Comparison of ENCODE assay signal across 12 cellular contexts in genomic region chr1:232574867-232575523, GRCh38. TPM values are rescaled to one million over a fixed set of nuclear protein-coding genes. Genes with fewer than 3 reads are reported as not detected.
DNase-seq lines count a peak whose midpoint lies in the region; ATAC-seq and TF ChIP-seq lines count a peak whose summit lies in the region.
"Had no signal": no experiment of that assay in that cellular context is flagged by ENCODE, and none has a peak within 500 bp of the region (broad histone marks: within the 10 kb centered on the region; RNA-seq: fewer than 3 reads in every experiment).

No MANE protein-coding gene starts in this region.

- no peaks in the 10 kb centered on the region for H3K27me3 Mint-ChIP-seq in activated T-cell treated with anti-CD3 and anti-CD28 coated beads, Interleukin-2, amount 50 U/mL, for 72 hours (ENCODE audit: low read depth)
- H3K27me3 Mint-ChIP-seq in chondrocyte (ENCODE audit: low read depth) (no peaks in the 10 kb centered on the region), type B pancreatic cell (no peaks in the 10 kb centered on the region)

- ATAC-seq in activated T-cell treated with anti-CD3 and anti-CD28 coated beads, Interleukin-2, amount 50 U/mL, for 72 hours (replicated peaks in 1 of 2): peak in 1 of 2 donors; percentile 48
- peak; percentile 57 for ATAC-seq in left lung
- ATAC-seq: activated T-cell treated with anti-CD3 and anti-CD28 coated beads, Interleukin-2, amount 50 U/mL, for 4 hours had no signal

- H3K36me3 Mint-ChIP-seq in activated T-cell treated with anti-CD3 and anti-CD28 coated beads, Interleukin-2, amount 50 U/mL, for 72 hours (ENCODE audit: insufficient read depth in 2 of 2): peaks cover 1% of the 10 kb centered on the region in 2 donors
- H3K36me3 Mint-ChIP-seq in chondrocyte (ENCODE audit: low read depth) (peaks cover 2% of the 10 kb centered on the region), type B pancreatic cell (peaks cover 10% of the 10 kb centered on the region)

- no peak overlapping the region for H3K4me3 ChIP-seq in left lung

- no peaks in the 10 kb centered on the region for H3K36me3 ChIP-seq in left lung

- no peak for TF ChIP-seq CTCF in chondrocyte (IDR thresholded peaks at IDR 0.05)
- TF ChIP-seq CTCF in left lung (IDR thresholded peaks at IDR 0.05): no peak
- TF ChIP-seq CTCF in type B pancreatic cell (conservative IDR thresholded peaks at IDR 0.05): no peak

- H3K9me3 ChIP-seq in left lung: no peaks in the 10 kb centered on the region

- DNase-seq in activated T-cell treated with anti-CD3 and anti-CD28 coated beads, Interleukin-2, amount 50 U/mL, for 72 hours: no peak
- no peak for DNase-seq in activated T-cell treated with anti-CD3 and anti-CD28 coated beads, Interleukin-2, amount 50 U/mL, for 1 hour
- DNase-seq in chondrocyte (ENCODE audit: low spot score) (no peak), left lung (no peak), type B pancreatic cell (ENCODE audit: extremely low spot score, unreplicated experiment) (no peak), NCI-H2081 (lab: John Stamatoyannopoulos, UW) (no peak), anterior cingulate cortex (lab: John Stamatoyannopoulos, UW) (no peak)
- DNase-seq in activated CD4-positive, alpha-beta T cell treated with anti-CD3 and anti-CD28 coated beads, Interleukin-2, amount 50 U/mL, for 1 hour: no peak
- DNase-seq: activated T-cell treated with anti-CD3 and anti-CD28 coated beads, Interleukin-2, amount 50 U/mL, for 4 hours; NCI-H1417 treated with DMSO at 0.1 percent for 48 hours; stimulated activated CD4-positive, alpha-beta T cell treated with anti-CD3 and anti-CD28 coated beads, Interleukin-4, amount 100 ng/mL, for 4 hours had no signal

- no peaks in the 10 kb centered on the region for H3K27me3 ChIP-seq in left lung

- H3K9me3 Mint-ChIP-seq in activated T-cell treated with anti-CD3 and anti-CD28 coated beads, Interleukin-2, amount 50 U/mL, for 72 hours: peaks cover 0 to 3% of the 10 kb centered on the region in 2 donors
- H3K9me3 Mint-ChIP-seq in chondrocyte (ENCODE audit: low read depth) (no peaks in the 10 kb centered on the region), type B pancreatic cell (peaks cover 5% of the 10 kb centered on the region)
- H3K9me3 Mint-ChIP-seq: activated T-cell treated with anti-CD3 and anti-CD28 coated beads, Interleukin-2, amount 50 U/mL, for 4 hours had no signal

- intact Hi-C loops in left lung (cut with DNase I): no loop called here

- peaks cover 13 to 53% of the 10 kb centered on the region in 2 donors for H3K4me1 ChIP-seq in left lung

- H3K27ac ChIP-seq in left lung: peak overlapping the region in 1 of 2 donors; percentile 53

- peaks cover 29% of the 10 kb centered on the region for H3K4me1 Mint-ChIP-seq in activated T-cell treated with anti-CD3 and anti-CD28 coated beads, Interleukin-2, amount 50 U/mL, for 72 hours (ENCODE audit: low read depth)
- H3K4me1 Mint-ChIP-seq in chondrocyte (ENCODE audit: low read depth) (peaks cover 20% of the 10 kb centered on the region), type B pancreatic cell (ENCODE audit: unreplicated experiment) (peaks cover 32% of the 10 kb centered on the region)

- H3K4me3 Mint-ChIP-seq in activated T-cell treated with anti-CD3 and anti-CD28 coated beads, Interleukin-2, amount 50 U/mL, for 72 hours: peak overlapping the region in 1 of 2 donors; percentile 71
- H3K4me3 Mint-ChIP-seq in chondrocyte (ENCODE audit: unreplicated experiment): peak overlapping the region; percentile 64
- peak overlapping the region; percentile 60 for H3K4me3 Mint-ChIP-seq in type B pancreatic cell
- H3K4me3 Mint-ChIP-seq: activated T-cell treated with anti-CD3 and anti-CD28 coated beads, Interleukin-2, amount 50 U/mL, for 4 hours had no signal

- peak overlapping the region; percentile 66 for H3K27ac Mint-ChIP-seq in activated T-cell treated with anti-CD3 and anti-CD28 coated beads, Interleukin-2, amount 50 U/mL, for 72 hours
- peak overlapping the region; percentile 58 for H3K27ac Mint-ChIP-seq in chondrocyte (ENCODE audit: unreplicated experiment)
- H3K27ac Mint-ChIP-seq in type B pancreatic cell: peak overlapping the region; percentile 44

RNA-seq across cellular contexts. Expression of gene SIPA1L2, which starts 54.9 kb away (rescaled TPM):
- 1 to 10 TPM; 3.3 to 5.9 TPM for total RNA-seq in activated T-cell treated with anti-CD3 and anti-CD28 coated beads, Interleukin-2, amount 50 U/mL, for 72 hours
- total RNA-seq in chondrocyte: 8.9 to 9.5 TPM (median 9.0 TPM) in 3 replicates
- 10 to 100 TPM; 19.4 to 28.8 TPM for total RNA-seq in left lung
- 35.6 and 45.6 TPM in 2 replicates for total RNA-seq in type B pancreatic cell (ENCODE audit: low replicate concordance)
- total RNA-seq: G401 had no signal
